ENCODE assay signal across 34 cellular contexts in the genomic region with DNA sequence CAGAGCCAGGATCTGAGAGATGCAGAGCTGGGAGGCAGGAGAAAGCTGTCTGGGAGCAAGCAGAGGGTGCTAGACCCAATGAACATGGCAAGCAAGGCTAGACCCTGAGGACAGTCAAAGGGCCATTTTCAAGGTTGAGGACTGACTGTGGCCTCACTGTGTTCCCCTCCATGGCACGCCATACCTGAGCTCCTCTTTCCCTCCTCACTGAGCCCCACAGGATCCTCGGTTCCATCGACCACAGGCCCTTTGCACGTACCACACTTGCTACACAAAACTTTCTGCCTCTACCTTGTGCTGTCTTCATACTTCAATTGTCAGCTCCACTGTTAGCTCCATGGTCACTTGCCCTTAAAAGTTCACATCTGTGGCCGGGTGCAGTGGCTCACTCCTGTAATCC.
"Had no signal": no experiment of that assay in that cellular context is flagged by ENCODE, and none has a peak within 500 bp of the region (broad histone marks: within the 10 kb centered on the region; RNA-seq: fewer than 3 reads in every experiment).

No MANE protein-coding gene starts in this region.

- H3K9me3 ChIP-seq: Peyer's patch, SJSA1, SK-N-SH had no signal

- H3K4me3 Mint-ChIP-seq: activated CD4-positive, alpha-beta memory T cell treated with anti-CD3 and anti-CD28 coated beads for 36 hours; activated CD4-positive, alpha-beta T cell treated with anti-CD3 and anti-CD28 coated beads for 36 hours; activated naive CD4-positive, alpha-beta T cell treated with anti-CD3 and anti-CD28 coated beads, Interleukin-2, amount 10 ng/mL, durations not matched to agents 7 days and 5 days; activated naive CD8-positive, alpha-beta T cell; activated naive CD8-positive, alpha-beta T cell treated with anti-CD3 and anti-CD28 coated beads, Interleukin-2, amount 50 U/mL, for 24 hours; activated T-cell treated with anti-CD3 and anti-CD28 coated beads, Interleukin-2, amount 50 U/mL, for 4 hours; activated T-helper 1 cell treated with anti-CD3 and anti-CD28 coated beads, Interleukin-12 subunit alpha, Interleukin-12 subunit beta, Interleukin-2, Interleukin-4 antibody, amounts not matched to agents 30 ng/mL and 10 ng/mL and 1 ng/mL, durations not matched to agents 14 hours and 24 hours and 36 hours; central memory CD8-positive, alpha-beta T cell; T-helper 1 cell treated with Interleukin-12 subunit alpha and Interleukin-12 subunit beta and Interleukin-4 antibody, amounts not matched to agents 30 μg/mL and 1 μg/mL, for 36 hours; T-helper 2 cell treated with Interferon-gamma antibody and Interleukin-4, amounts not matched to agents 5 μg/mL and 100 μg/mL, for 36 hours had no signal

- H3K4me2 ChIP-seq: SK-N-SH had no signal

- H3K36me3 ChIP-seq: brain microvascular endothelial cell, cardiac muscle cell, SJSA1 had no signal

- H3K9me3 Mint-ChIP-seq: activated CD4-positive, alpha-beta memory T cell treated with anti-CD3 and anti-CD28 coated beads for 36 hours; activated naive CD4-positive, alpha-beta T cell treated with anti-CD3 and anti-CD28 coated beads, Interleukin-2, amount 10 ng/mL, durations not matched to agents 7 days and 5 days; activated naive CD8-positive, alpha-beta T cell treated with anti-CD3 and anti-CD28 coated beads, Interleukin-2, amount 50 U/mL, for 24 hours; activated T-cell treated with anti-CD3 and anti-CD28 coated beads, Interleukin-2, amount 50 U/mL, for 4 hours; activated T-helper 1 cell treated with anti-CD3 and anti-CD28 coated beads, Interleukin-12 subunit alpha, Interleukin-12 subunit beta, Interleukin-2, Interleukin-4 antibody, amounts not matched to agents 30 ng/mL and 10 ng/mL and 1 ng/mL, durations not matched to agents 14 hours and 24 hours and 36 hours; central memory CD8-positive, alpha-beta T cell; T-helper 1 cell treated with Interleukin-12 subunit alpha and Interleukin-12 subunit beta and Interleukin-4 antibody, amounts not matched to agents 30 μg/mL and 1 μg/mL, for 36 hours; T-helper 2 cell treated with Interferon-gamma antibody and Interleukin-4, amounts not matched to agents 5 μg/mL and 100 μg/mL, for 36 hours had no signal

- FAIRE-seq: TTC549 had no signal

- H3K4me3 ChIP-seq: cardiac muscle cell, Peyer's patch, SJSA1 had no signal

- H3K9ac ChIP-seq: SK-N-SH had no signal

- ATAC-seq: activated CD4-positive, alpha-beta T cell treated with anti-CD3 and anti-CD28 coated beads for 36 hours; activated CD4-positive, CD25-positive, alpha-beta regulatory T cell treated with anti-CD3 and anti-CD28 coated beads, Interleukin-2, amount 50 U/mL, for 24 hours; activated naive CD8-positive, alpha-beta T cell treated with anti-CD3 and anti-CD28 coated beads, Interleukin-2, amount 50 U/mL, for 24 hours; activated T-cell treated with anti-CD3 and anti-CD28 coated beads, Interleukin-2, amount 50 U/mL, for 4 hours; PC-3 had no signal

- H3K27me3 Mint-ChIP-seq: activated CD4-positive, alpha-beta memory T cell treated with anti-CD3 and anti-CD28 coated beads for 36 hours; activated CD4-positive, alpha-beta T cell treated with anti-CD3 and anti-CD28 coated beads for 36 hours; activated naive CD4-positive, alpha-beta T cell treated with anti-CD3 and anti-CD28 coated beads, Interleukin-2, amount 10 ng/mL, durations not matched to agents 7 days and 5 days; activated naive CD8-positive, alpha-beta T cell; activated naive CD8-positive, alpha-beta T cell treated with anti-CD3 and anti-CD28 coated beads, Interleukin-2, amount 50 U/mL, for 24 hours; central memory CD8-positive, alpha-beta T cell had no signal

- H3K4me1 ChIP-seq: Peyer's patch, SJSA1 had no signal

- H3K27ac ChIP-seq: brain microvascular endothelial cell, cardiac muscle cell, Peyer's patch, SJSA1 had no signal

- DNase-seq: activated CD4-positive, alpha-beta memory T cell treated with anti-CD3 and anti-CD28 coated beads for 36 hours; activated CD4-positive, alpha-beta T cell treated with anti-CD3 and anti-CD28 coated beads for 36 hours; activated CD4-positive, alpha-beta T cell treated with anti-CD3 and anti-CD28 coated beads, Interleukin-2, amount 50 U/mL, for 1 hour; activated CD8-positive, alpha-beta memory T cell treated with anti-CD3 and anti-CD28 coated beads, Interleukin-2, amount 50 U/mL, for 4 hours; activated gamma-delta T cell treated with Interleukin-2 at 50 U/mL for 16 hours; activated naive CD4-positive, alpha-beta T cell treated with anti-CD3 and anti-CD28 coated beads, Interleukin-2, amount 10 ng/mL, durations not matched to agents 7 days and 5 days; activated naive CD8-positive, alpha-beta T cell treated with anti-CD3 and anti-CD28 coated beads, Interleukin-2, amount 50 U/mL, for 24 hours; activated T-cell treated with anti-CD3 and anti-CD28 coated beads for 4 hours; activated T-cell treated with anti-CD3 and anti-CD28 coated beads, Interleukin-2, amount 50 U/mL, for 4 hours; amniotic stem cell; aorta; brain microvascular endothelial cell; Karpas-422; NCI-H1105; NCI-H1417 treated with DMSO at 0.1 percent for 48 hours; NCI-H187 treated with DMSO at 0.1 percent for 48 hours; NCI-H2081; NCI-H345; NCI-H524 treated with DMSO at 0.1 percent for 48 hours; NK-92 treated with Interleukin-12 subunit alpha and Interleukin-12 subunit beta, amount 100 ng/mL, for 24 hours; PC-3; Peyer's patch; RPMI8226; SHP77 treated with DMSO at 0.1 percent for 48 hours; SK-N-SH had no signal

- H3K27me3 ChIP-seq: brain microvascular endothelial cell, cardiac muscle cell, Peyer's patch, SJSA1 had no signal

- H3K27ac Mint-ChIP-seq: activated CD4-positive, alpha-beta memory T cell treated with anti-CD3 and anti-CD28 coated beads for 36 hours; activated CD4-positive, alpha-beta T cell treated with anti-CD3 and anti-CD28 coated beads for 36 hours; activated naive CD4-positive, alpha-beta T cell treated with anti-CD3 and anti-CD28 coated beads, Interleukin-2, amount 10 ng/mL, durations not matched to agents 7 days and 5 days; activated naive CD8-positive, alpha-beta T cell; activated naive CD8-positive, alpha-beta T cell treated with anti-CD3 and anti-CD28 coated beads, Interleukin-2, amount 50 U/mL, for 24 hours; activated T-helper 1 cell treated with anti-CD3 and anti-CD28 coated beads, Interleukin-12 subunit alpha, Interleukin-12 subunit beta, Interleukin-2, Interleukin-4 antibody, amounts not matched to agents 30 ng/mL and 10 ng/mL and 1 ng/mL, durations not matched to agents 14 hours and 24 hours and 36 hours; T-helper 1 cell treated with Interleukin-12 subunit alpha and Interleukin-12 subunit beta and Interleukin-4 antibody, amounts not matched to agents 30 μg/mL and 1 μg/mL, for 36 hours; T-helper 2 cell treated with Interferon-gamma antibody and Interleukin-4, amounts not matched to agents 5 μg/mL and 100 μg/mL, for 36 hours had no signal

- H3K4me1 Mint-ChIP-seq: activated naive CD4-positive, alpha-beta T cell treated with anti-CD3 and anti-CD28 coated beads, Interleukin-2, amount 10 ng/mL, durations not matched to agents 7 days and 5 days; central memory CD8-positive, alpha-beta T cell had no signal
